Comparison of ENCODE assay signal across 19 cellular contexts in the genomic region with DNA sequence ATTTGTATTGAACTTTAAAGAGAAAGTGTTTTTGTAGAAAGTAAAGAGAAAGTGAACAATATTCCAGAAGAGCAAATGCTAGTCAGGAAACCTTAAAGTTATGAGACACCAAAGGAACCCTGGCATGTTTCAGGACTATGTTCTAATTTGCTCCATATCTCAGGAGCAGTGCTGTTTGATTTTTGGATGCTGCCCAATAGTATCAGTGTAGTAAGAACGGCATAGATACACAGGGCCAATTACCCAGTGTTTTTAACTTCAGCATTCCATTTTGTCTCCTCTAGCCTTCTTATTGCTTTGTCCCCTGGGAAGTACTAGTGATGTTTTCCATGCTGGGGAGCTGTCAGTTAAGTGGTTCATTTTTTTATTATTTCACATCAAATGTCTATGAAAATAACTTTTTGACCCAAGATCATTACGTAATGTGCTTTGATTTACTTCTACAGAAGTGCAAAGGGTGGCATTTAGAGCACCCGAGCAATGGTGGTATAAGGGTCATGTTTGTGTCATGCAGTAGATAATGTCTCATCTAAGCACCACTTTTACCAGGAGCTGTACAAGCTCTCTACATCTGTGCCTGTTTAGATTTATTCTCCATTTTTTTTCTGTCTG.
DNase-seq lines count a peak whose midpoint lies in the region; ATAC-seq and TF ChIP-seq lines count a peak whose summit lies in the region.
"Had no signal": no experiment of that assay in that cellular context is flagged by ENCODE, and none has a peak within 500 bp of the region (broad histone marks: within the 10 kb centered on the region; RNA-seq: fewer than 3 reads in every experiment).

No MANE protein-coding gene starts in this region.

- peaks cover 23% of the 10 kb centered on the region for H3K4me1 Mint-ChIP-seq in mesothelial cell of epicardium
- H3K4me1 Mint-ChIP-seq in activated CD4-positive, alpha-beta T cell treated with anti-CD3 and anti-CD28 coated beads, Interleukin-2, amount 10 ng/mL, durations not matched to agents 24 days and 14 days, result no peaks in the 10 kb centered on the region

- H4K20me1 ChIP-seq in SK-N-SH (ENCODE audit: insufficient read depth), result no peaks in the 10 kb centered on the region

- TF ChIP-seq CTCF in SK-N-SH (IDR thresholded peaks at IDR 0.05), result no peak
- TF ChIP-seq CTCF in mesothelial cell of epicardium (IDR thresholded peaks at IDR 0.05; ENCODE audit: unreplicated experiment), result no peak
- no peak for TF ChIP-seq CTCF in thyroid gland (IDR thresholded peaks at IDR 0.05)
- no peak for TF ChIP-seq CTCF in esophagus squamous epithelium (IDR thresholded peaks at IDR 0.05)

- H3K27me3 ChIP-seq in SK-N-SH (ENCODE audit: insufficient read depth) (no peaks in the 10 kb centered on the region), subcutaneous abdominal adipose tissue (ENCODE audit: control insufficient read depth in 5 of 5, insufficient read depth in 4 of 5, low read length in 5 of 5) (no peaks in the 10 kb centered on the region), thyroid gland (no peaks in the 10 kb centered on the region), esophagus squamous epithelium (no peaks in the 10 kb centered on the region)

- H2AFZ ChIP-seq in SK-N-SH (ENCODE audit: low read depth), result no peak overlapping the region
- H2AFZ ChIP-seq: GM23338 had no signal

- 32% methylated on average over 3 of the region's 3 CpGs for WGBS in SK-N-SH (ENCODE audit: low lambda C conversion rate)
- WGBS in thyroid gland, 2 donors, result 36 to 51% methylated on average over 3 of the region's 3 CpGs
- WGBS in esophagus squamous epithelium, 2 donors, result 51 to 58% methylated on average over 3 of the region's 3 CpGs

- H3K36me3 Mint-ChIP-seq in mesothelial cell of epicardium, result no peaks in the 10 kb centered on the region
- H3K36me3 Mint-ChIP-seq in activated CD4-positive, alpha-beta T cell treated with anti-CD3 and anti-CD28 coated beads, Interleukin-2, amount 10 ng/mL, durations not matched to agents 24 days and 14 days (ENCODE audit: low read depth), result no peaks in the 10 kb centered on the region

- H3K4me1 ChIP-seq in SK-N-SH (ENCODE audit: control insufficient read depth in 1 of 2, insufficient read depth in 2 of 2, low read depth in 1 of 2, low read length in 1 of 2) (peaks cover 0 to 2% of the 10 kb centered on the region in 2 experiments; a peak in 2 of 4 replicates), subcutaneous abdominal adipose tissue (ENCODE audit: control insufficient read depth in 5 of 5, insufficient read depth in 5 of 5, low read length in 5 of 5) (peaks cover 0 to 26% (median 11%) of the 10 kb centered on the region in 5 donors), thyroid gland (no peaks in the 10 kb centered on the region), esophagus squamous epithelium (no peaks in the 10 kb centered on the region)
- H3K4me1 ChIP-seq: A549, Caco-2 had no signal

- ATAC-seq in SK-N-SH treated with all-trans-retinoic acid at 6 μM for 48 hours, result no peak
- ATAC-seq: A549, GM23338, HCT116 had no signal

- no peak for TF ChIP-seq POLR2A in thyroid gland (IDR thresholded peaks at IDR 0.05)
- no peak for TF ChIP-seq POLR2A in esophagus squamous epithelium (IDR thresholded peaks at IDR 0.05)

- peak overlapping the region; percentile 62 for H3K27ac Mint-ChIP-seq in mesothelial cell of epicardium
- H3K27ac Mint-ChIP-seq in activated CD4-positive, alpha-beta T cell treated with anti-CD3 and anti-CD28 coated beads, Interleukin-2, amount 10 ng/mL, durations not matched to agents 24 days and 14 days, result no peak overlapping the region
- H3K27ac Mint-ChIP-seq: CD4-positive, alpha-beta T cell; GM23338; HFFc6 had no signal

- H3K79me2 ChIP-seq in SK-N-SH (ENCODE audit: insufficient read depth), result no peaks in the 10 kb centered on the region

- H3K4me3 Mint-ChIP-seq in mesothelial cell of epicardium, result no peak overlapping the region
- no peak overlapping the region for H3K4me3 Mint-ChIP-seq in activated CD4-positive, alpha-beta T cell treated with anti-CD3 and anti-CD28 coated beads, Interleukin-2, amount 10 ng/mL, durations not matched to agents 24 days and 14 days
- H3K4me3 Mint-ChIP-seq: CD4-positive, alpha-beta T cell; GM23338; HFFc6 had no signal

- POLR2A ChIA-PET in SK-N-SH (lab: Yijun Ruan, JAX), result no interaction called here

- no peaks in the 10 kb centered on the region for H3K9me2 ChIP-seq in SK-N-SH

- DNase-seq in SK-N-SH, result no peak
- DNase-seq in astrocyte of the hippocampus (ENCODE audit: low read depth, low spot score), result peak; percentile 3
- no peak for DNase-seq in mesothelial cell of epicardium (ENCODE audit: low spot score in 2 of 2, unreplicated experiment in 2 of 2)
- no peak for DNase-seq in thyroid gland
- DNase-seq in activated CD4-positive, alpha-beta T cell treated with anti-CD3 and anti-CD28 coated beads, Interleukin-2, amount 10 ng/mL, durations not matched to agents 24 days and 14 days, result no peak
- DNase-seq in esophagus squamous epithelium (lab: John Stamatoyannopoulos, UW), result no peak
- DNase-seq: AML-193; Caco-2; CD4-positive, alpha-beta T cell; GDM1; HFFc6 had no signal

- no peaks in the 10 kb centered on the region for H3F3A ChIP-seq in SK-N-SH (replicated peaks; ENCODE audit: insufficient read depth)

- peak overlapping the region in 1 of 2 experiments; percentile 22; a peak in 1 of 4 replicates for H3K27ac ChIP-seq in SK-N-SH (ENCODE audit: low read depth in 2 of 2, low read length in 1 of 2)
- H3K27ac ChIP-seq in subcutaneous abdominal adipose tissue (ENCODE audit: low read depth, low read length), result peak overlapping the region; percentile 81
- no peak overlapping the region for H3K27ac ChIP-seq in thyroid gland
- no peak overlapping the region for H3K27ac ChIP-seq in esophagus squamous epithelium
- H3K27ac ChIP-seq: 22Rv1, A549, C4-2B, HL-60 had no signal

- H3K9ac ChIP-seq in SK-N-SH (no peak overlapping the region), subcutaneous abdominal adipose tissue (ENCODE audit: low read length in 5 of 5) (no peak overlapping the region)

- TF ChIP-seq RAD21 in SK-N-SH (IDR thresholded peaks at IDR 0.05; ENCODE audit: low read length), result no peak

- no peak for TF ChIP-seq EP300 in SK-N-SH (IDR thresholded peaks at IDR 0.05; ENCODE audit: borderline replicate concordance in 1 of 2, low read depth in 1 of 2, low read length in 1 of 2)

- intact Hi-C loops in thyroid gland (cut with DNase I) (no loop called here), esophagus squamous epithelium (cut with DNase I) (no loop called here)
- intact Hi-C loops in activated CD4-positive, alpha-beta T cell treated with anti-CD3 and anti-CD28 coated beads, Interleukin-2, amount 10 ng/mL, durations not matched to agents 24 days and 14 days (cut with micrococcal nuclease), result no loop called here

- no peaks in the 10 kb centered on the region for H3K27me3 Mint-ChIP-seq in mesothelial cell of epicardium (ENCODE audit: low read depth)
- H3K27me3 Mint-ChIP-seq in activated CD4-positive, alpha-beta T cell treated with anti-CD3 and anti-CD28 coated beads, Interleukin-2, amount 10 ng/mL, durations not matched to agents 24 days and 14 days, result no peaks in the 10 kb centered on the region

- no peaks in the 10 kb centered on the region for H3K36me3 ChIP-seq in SK-N-SH (replicated peaks in 1 of 2; ENCODE audit: control insufficient read depth in 1 of 2, insufficient read depth in 2 of 2, low read length in 1 of 2)
- H3K36me3 ChIP-seq in subcutaneous abdominal adipose tissue (ENCODE audit: control insufficient read depth in 5 of 5, insufficient read depth in 5 of 5, low read length in 5 of 5), result no peaks in the 10 kb centered on the region
- no peaks in the 10 kb centered on the region for H3K36me3 ChIP-seq in thyroid gland
- no peaks in the 10 kb centered on the region for H3K36me3 ChIP-seq in esophagus squamous epithelium

- no peaks in the 10 kb centered on the region for H3K9me3 ChIP-seq in SK-N-SH
- H3K9me3 ChIP-seq in subcutaneous abdominal adipose tissue (ENCODE audit: control insufficient read depth in 5 of 5, low read length in 5 of 5), result no peaks in the 10 kb centered on the region
- H3K9me3 ChIP-seq in thyroid gland, result no peaks in the 10 kb centered on the region
- H3K9me3 ChIP-seq in esophagus squamous epithelium, result no peaks in the 10 kb centered on the region
- H3K9me3 ChIP-seq: A549, Caco-2 had no signal

- no peak overlapping the region for H3K4me3 ChIP-seq in SK-N-SH (ENCODE audit: low read depth in 2 of 2, low read length in 1 of 2)
- no peak overlapping the region for H3K4me3 ChIP-seq in subcutaneous abdominal adipose tissue (ENCODE audit: low read depth in 1 of 5, low read length in 5 of 5)
- no peak overlapping the region for H3K4me3 ChIP-seq in thyroid gland (replicated peaks in 1 of 3)
- no peak overlapping the region for H3K4me3 ChIP-seq in esophagus squamous epithelium
- H3K4me3 ChIP-seq: A549, GM23338 had no signal

- CTCF ChIA-PET in SK-N-SH (lab: Yijun Ruan, JAX), result no interaction called here

- no peaks in the 10 kb centered on the region for H3K9me3 Mint-ChIP-seq in mesothelial cell of epicardium
- no peaks in the 10 kb centered on the region for H3K9me3 Mint-ChIP-seq in activated CD4-positive, alpha-beta T cell treated with anti-CD3 and anti-CD28 coated beads, Interleukin-2, amount 10 ng/mL, durations not matched to agents 24 days and 14 days
- H3K9me3 Mint-ChIP-seq: CD4-positive, alpha-beta T cell had no signal

- no peak overlapping the region for H3K4me2 ChIP-seq in SK-N-SH
- H3K4me2 ChIP-seq: A549, GM23338 had no signal

TF ChIP-seq in SK-N-SH treated with all-trans-retinoic acid at 6 μM for 48 hours, 23 proteins besides CTCF, POLR2A, EP300 and RAD21 (continues in another document):
- no peak for TF ChIP-seq ZFP3 (CRISPR knock-in tag; IDR thresholded peaks at IDR 0.05)
- no peak for TF ChIP-seq PPARA (CRISPR knock-in tag; IDR thresholded peaks at IDR 0.05; ENCODE audit: borderline replicate concordance)
- peak; percentile 72 for TF ChIP-seq ISL1 (CRISPR knock-in tag; IDR thresholded peaks at IDR 0.05)
- TF ChIP-seq CSDC2 (CRISPR knock-in tag; IDR thresholded peaks at IDR 0.05), result no peak

TF ChIP-seq in SK-N-SH, 30 proteins besides CTCF, POLR2A, EP300 and RAD21:
- TF ChIP-seq ELF1 (IDR thresholded peaks at IDR 0.05), result no peak
- no peak for TF ChIP-seq RXRA (IDR thresholded peaks at IDR 0.05; ENCODE audit: borderline replicate concordance, low read depth)
- TF ChIP-seq JUND (IDR thresholded peaks at IDR 0.05), result no peak
- no peak for TF ChIP-seq FOXM1 (IDR thresholded peaks at IDR 0.05; ENCODE audit: low read depth)
TF ChIP-seq in SK-N-SH: peak in this region for 0.
